13 cellular contexts compared by ENCODE assay signal in genomic region chr5:136734638-136735037, GRCh38.
DNase-seq lines count a peak whose midpoint lies in the region; TF ChIP-seq lines count a peak whose summit lies in the region.
"Had no signal": no experiment of that assay in that cellular context is flagged by ENCODE, and none has a peak within 500 bp of the region (broad histone marks: within the 10 kb centered on the region; RNA-seq: fewer than 3 reads in every experiment).

No MANE protein-coding gene starts in this region.

- H3K27me3 ChIP-seq in trophoblast cell (ENCODE audit: insufficient read depth, low read length) (no peaks in the 10 kb centered on the region), Karpas-422 (ENCODE audit: low read length) (no peaks in the 10 kb centered on the region), mammary epithelial cell (ENCODE audit: insufficient read depth, low read length) (no peaks in the 10 kb centered on the region)
- H3K27me3 ChIP-seq: BLaER1 treated with 17β-estradiol and CSF1 and Interleukin-3, amounts not matched to agents 10 nM and 100 nM had no signal

- H3K27ac ChIP-seq in mesodermal cell (ENCODE audit: low read depth, low read length, severe bottlenecking) (peak overlapping the region; percentile 23), trophoblast cell (ENCODE audit: low read depth, low read length) (peak overlapping the region; percentile 22), Karpas-422 (ENCODE audit: low read length) (no peak overlapping the region), mammary epithelial cell (ENCODE audit: insufficient read depth, low read depth, low read length) (no peak overlapping the region)
- H3K27ac ChIP-seq: 22Rv1; BLaER1 treated with 17β-estradiol and CSF1 and Interleukin-3, amounts not matched to agents 10 nM and 100 nM had no signal

- H3K79me2 ChIP-seq in trophoblast cell (ENCODE audit: control insufficient read depth, insufficient read depth, low read length, poor library complexity) = no peaks in the 10 kb centered on the region
- no peaks in the 10 kb centered on the region for H3K79me2 ChIP-seq in Karpas-422 (ENCODE audit: low read length)
- H3K79me2 ChIP-seq in mammary epithelial cell (ENCODE audit: insufficient read depth, low read length) = no peaks in the 10 kb centered on the region

- H3K79me1 ChIP-seq in trophoblast cell (ENCODE audit: low read length) = peaks cover 7% of the 10 kb centered on the region

- in situ Hi-C loops in mammary epithelial cell (cut with MboI; ENCODE audit: low sequenced_read_pairs in 2 of 2) = no loop called here

- CTCF ChIA-PET in mammary epithelial cell (lab: Charles Lee; ENCODE audit: low non-redundant PET) = no interaction called here

- H3K9ac ChIP-seq in trophoblast cell (ENCODE audit: low read length) (no peak overlapping the region), Karpas-422 (ENCODE audit: low read length) (no peak overlapping the region), mammary epithelial cell (ENCODE audit: insufficient read depth, low read length) (no peak overlapping the region)
- H3K9ac ChIP-seq: BLaER1 treated with 17β-estradiol and CSF1 and Interleukin-3, amounts not matched to agents 10 nM and 100 nM had no signal

- no peak overlapping the region for H2AFZ ChIP-seq in trophoblast cell (ENCODE audit: insufficient read depth, low read length, poor library complexity)
- H2AFZ ChIP-seq in Karpas-422 (ENCODE audit: low read length) = no peak overlapping the region
- H2AFZ ChIP-seq in mammary epithelial cell (ENCODE audit: low read depth, low read length) = no peak overlapping the region

- H3K23ac ChIP-seq in trophoblast cell (ENCODE audit: low read length) = no peak overlapping the region

- H4K12ac ChIP-seq in trophoblast cell (ENCODE audit: low read depth, low read length) = no peak overlapping the region

- H4K91ac ChIP-seq in trophoblast cell (ENCODE audit: low read depth, low read length) = peak overlapping the region; percentile 81

- H3K18ac ChIP-seq in trophoblast cell (ENCODE audit: low read length) = peak overlapping the region; percentile 60

- H3K14ac ChIP-seq in trophoblast cell (ENCODE audit: low read length) = peak overlapping the region; percentile 67

- WGBS in mesodermal cell (ENCODE audit: insufficient coverage in 2 of 2), 2 experiments = 100% methylated on average over 1 of the region's 1 CpG
- no CpG with 5 or more reads among the region's 1 CpG for WGBS in trophoblast cell (ENCODE audit: extremely low coverage, insufficient coverage, insufficient read length)
- 88% methylated on average over 1 of the region's 1 CpG for WGBS in mammary epithelial cell (ENCODE audit: low coverage, missing lambda C conversion rate)

- H4K8ac ChIP-seq in trophoblast cell (ENCODE audit: low read depth, low read length) = peak overlapping the region; percentile 21

- peak overlapping the region; percentile 60 for H2BK5ac ChIP-seq in trophoblast cell (ENCODE audit: low read depth, low read length, poor library complexity)

- H3K4me2 ChIP-seq in trophoblast cell (ENCODE audit: low read length) = no peak overlapping the region
- H3K4me2 ChIP-seq in Karpas-422 (ENCODE audit: low read depth, low read length, poor library complexity, severe bottlenecking) = no peak overlapping the region
- H3K4me2 ChIP-seq in mammary epithelial cell (ENCODE audit: insufficient read depth, low read depth, low read length) = no peak overlapping the region
- H3K4me2 ChIP-seq: BLaER1 treated with 17β-estradiol and CSF1 and Interleukin-3, amounts not matched to agents 10 nM and 100 nM had no signal

- intact Hi-C loops in mammary epithelial cell (cut with micrococcal nuclease) = no loop called here

- no peak overlapping the region for H2AK5ac ChIP-seq in trophoblast cell (ENCODE audit: low read length)

- BruUV-seq in mammary epithelial cell (replicated peaks; lab: Mats Ljungman, UMichigan) = no TSS peak

- dilution Hi-C loops in mammary epithelial cell (cut with HindIII; ENCODE audit: low sequenced_read_pairs) = no loop called here

- no peak for TF ChIP-seq CTCF in mammary epithelial cell (conservative IDR thresholded peaks at IDR 0.05 in 1 of 2, IDR thresholded peaks at IDR 0.05 in 1 of 2; ENCODE audit: extremely low read depth in 1 of 2, insufficient read depth in 1 of 2, low read depth in 1 of 2, low read length in 2 of 2)

- peak overlapping the region; percentile 76 for H2BK120ac ChIP-seq in trophoblast cell (ENCODE audit: insufficient read depth, low read length, poor library complexity)

- peak; percentile 31 for DNase-seq in Ammon's horn (ENCODE audit: low spot score)
- DNase-seq in globus pallidus (ENCODE audit: low spot score) = peak; percentile 10
- no peak for DNase-seq in trophoblast cell
- no peak for DNase-seq in NCI-H82 treated with DMSO at 0.1 percent for 48 hours (lab: John Stamatoyannopoulos, UW; ENCODE audit: unreplicated experiment)
- no peak for DNase-seq in NCI-H187 (lab: John Stamatoyannopoulos, UW)
- DNase-seq in Karpas-422 = no peak
- DNase-seq in mammary epithelial cell = no peak
- DNase-seq: AML-193; CD4-positive, CD25-positive, alpha-beta regulatory T cell; DMS53 had no signal

- peak overlapping the region; percentile 99 for H2BK12ac ChIP-seq in trophoblast cell (ENCODE audit: low read length)

- H3K36me3 ChIP-seq in mesodermal cell (ENCODE audit: control insufficient read depth, insufficient read depth, low read length) (no peaks in the 10 kb centered on the region), trophoblast cell (ENCODE audit: control insufficient read depth in 1 of 2, insufficient read depth in 2 of 2, low read length in 2 of 2) (no peaks in the 10 kb centered on the region), Karpas-422 (ENCODE audit: insufficient read depth, low read length) (no peaks in the 10 kb centered on the region), mammary epithelial cell (ENCODE audit: insufficient read depth, low read length) (no peaks in the 10 kb centered on the region)
- H3K36me3 ChIP-seq: BLaER1 treated with 17β-estradiol and CSF1 and Interleukin-3, amounts not matched to agents 10 nM and 100 nM had no signal

- H3K9me3 ChIP-seq in mesodermal cell (ENCODE audit: control insufficient read depth, low read length) (peaks cover 9% of the 10 kb centered on the region), trophoblast cell (ENCODE audit: insufficient read depth, low read depth, low read length) (no peaks in the 10 kb centered on the region), Karpas-422 (ENCODE audit: low read length) (no peaks in the 10 kb centered on the region), mammary epithelial cell (replicated peaks; ENCODE audit: insufficient read depth, low read length) (no peaks in the 10 kb centered on the region)

- H3K4me3 ChIP-seq in mesodermal cell (ENCODE audit: extremely low read depth, insufficient read depth, low read length, poor library complexity, severe bottlenecking) = no peak overlapping the region
- no peak overlapping the region for H3K4me3 ChIP-seq in trophoblast cell (ENCODE audit: low read depth, low read length)
- no peak overlapping the region for H3K4me3 ChIP-seq in Karpas-422 (ENCODE audit: low read length)
- H3K4me3 ChIP-seq in mammary epithelial cell (replicated peaks in 1 of 3; ENCODE audit: insufficient read depth in 1 of 3, low read depth in 2 of 3, low read length in 3 of 3) = no peak overlapping the region
- H3K4me3 ChIP-seq: BLaER1 treated with 17β-estradiol and CSF1 and Interleukin-3, amounts not matched to agents 10 nM and 100 nM had no signal

- peaks cover 25% of the 10 kb centered on the region for H3K4me1 ChIP-seq in mesodermal cell (ENCODE audit: control insufficient read depth, insufficient read depth, low read length, poor library complexity, severe bottlenecking)
- H3K4me1 ChIP-seq in trophoblast cell (ENCODE audit: control insufficient read depth in 1 of 2, insufficient read depth in 2 of 2, low read length in 2 of 2) = peaks cover 0 to 6% of the 10 kb centered on the region in 2 experiments
- H3K4me1 ChIP-seq in Karpas-422 (ENCODE audit: low read length) = no peaks in the 10 kb centered on the region
- no peaks in the 10 kb centered on the region for H3K4me1 ChIP-seq in mammary epithelial cell (ENCODE audit: insufficient read depth, low read length)
- H3K4me1 ChIP-seq: BLaER1 treated with 17β-estradiol and CSF1 and Interleukin-3, amounts not matched to agents 10 nM and 100 nM had no signal

- H3K9me2 ChIP-seq in Karpas-422 (replicated peaks; ENCODE audit: insufficient read depth, low read length) = no peaks in the 10 kb centered on the region

- no peaks in the 10 kb centered on the region for H4K20me1 ChIP-seq in Karpas-422 (ENCODE audit: insufficient read depth, low read depth, low read length)
- H4K20me1 ChIP-seq in mammary epithelial cell (ENCODE audit: insufficient read depth, low read length) = no peaks in the 10 kb centered on the region
- H4K20me1 ChIP-seq: BLaER1 treated with 17β-estradiol and CSF1 and Interleukin-3, amounts not matched to agents 10 nM and 100 nM had no signal

- H3K4ac ChIP-seq in trophoblast cell (ENCODE audit: low read depth, low read length) = no peak overlapping the region

Comparison
In these comparisons a context has a peak if more than half of its experiments do, and no peak if none do; other contexts are left out.
1. DNase-seq: peak in Ammon's horn (single experiment) and globus pallidus (single experiment); none in trophoblast cell (0 of 2), NCI-H82 treated with DMSO at 0.1 percent for 48 hours (single experiment), NCI-H187 (0 of 2), Karpas-422 (single experiment) and mammary epithelial cell (single experiment).
2. H3K27ac ChIP-seq: peak in mesodermal cell (single experiment) and trophoblast cell (single experiment); none in Karpas-422 (single experiment) and mammary epithelial cell (single experiment).